31 cellular contexts compared by ENCODE assay signal in genomic region chr1:110689868-110690267, GRCh38. TPM values are rescaled to one million over a fixed set of nuclear protein-coding genes. Genes with fewer than 3 reads are reported as not detected.
DNase-seq lines count a peak whose midpoint lies in the region; ATAC-seq, FAIRE-seq and TF ChIP-seq lines count a peak whose summit lies in the region.
"Had no signal": no experiment of that assay in that cellular context is flagged by ENCODE, and none has a peak within 500 bp of the region (broad histone marks: within the 10 kb centered on the region; RNA-seq: fewer than 3 reads in every experiment).

No MANE protein-coding gene starts in this region.

- no peaks in the 10 kb centered on the region for H3K9me3 ChIP-seq in left lung
- H3K9me3 ChIP-seq in CD8-positive, alpha-beta memory T cell (ENCODE audit: low read length), result no peaks in the 10 kb centered on the region
- H3K9me3 ChIP-seq: A549; BE2C; BLaER1; BLaER1 treated with 17β-estradiol and CSF1 and Interleukin-3, amounts not matched to agents 10 nM and 100 nM; Caco-2 had no signal

- no peaks in the 10 kb centered on the region for H3K36me3 ChIP-seq in left lung
- no peaks in the 10 kb centered on the region for H3K36me3 ChIP-seq in CD8-positive, alpha-beta memory T cell (ENCODE audit: insufficient read depth, low read length)
- H3K36me3 ChIP-seq: BE2C; BLaER1; BLaER1 treated with 17β-estradiol and CSF1 and Interleukin-3, amounts not matched to agents 10 nM and 100 nM had no signal

- CTCF ChIA-PET in CD8-positive, alpha-beta memory T cell (lab: Charles Lee), result no interaction called here

- H3K4me3 Mint-ChIP-seq in CD8-positive, alpha-beta memory T cell, result no peak overlapping the region
- H3K4me3 Mint-ChIP-seq: B cell; CD4-positive, alpha-beta memory T cell; CD4-positive, alpha-beta T cell; CD4-positive, CD25-positive, alpha-beta regulatory T cell; CD8-positive, alpha-beta T cell had no signal

- H3K36me3 Mint-ChIP-seq in CD8-positive, alpha-beta memory T cell, result peaks cover 0 to 2% (median 0%) of the 10 kb centered on the region in 3 donors
- H3K36me3 Mint-ChIP-seq: CD4-positive, alpha-beta memory T cell; CD8-positive, alpha-beta T cell had no signal

- ATAC-seq in left lung, result peak; percentile 23
- ATAC-seq: A549; CD8-positive, alpha-beta T cell had no signal

- no peaks in the 10 kb centered on the region for H3K9me3 Mint-ChIP-seq in CD8-positive, alpha-beta memory T cell
- H3K9me3 Mint-ChIP-seq: CD4-positive, alpha-beta memory T cell; CD4-positive, alpha-beta T cell; CD8-positive, alpha-beta T cell had no signal

- H3K27me3 Mint-ChIP-seq in CD8-positive, alpha-beta memory T cell, result no peaks in the 10 kb centered on the region

- no peak overlapping the region for H3K27ac ChIP-seq in left lung
- no peak overlapping the region for H3K27ac ChIP-seq in CD8-positive, alpha-beta memory T cell (ENCODE audit: low read depth, low read length)
- H3K27ac ChIP-seq: 22Rv1; A549; BLaER1; BLaER1 treated with 17β-estradiol and CSF1 and Interleukin-3, amounts not matched to agents 10 nM and 100 nM; C4-2B had no signal

- peak; percentile 43 for FAIRE-seq in islet of Langerhans (lab: Jason Lieb, UNC)
- FAIRE-seq: A549, D721Med had no signal

- DNase-seq in left lung (no peak), NCI-H1092 (lab: John Stamatoyannopoulos, UW) (no peak)
- no peak for DNase-seq in CD8-positive, alpha-beta memory T cell
- DNase-seq: 8988T; ACHN; AML-193; BE2C; C1 segment of cervical spinal cord; Caco-2; Calu3; CD4-positive, alpha-beta memory T cell; CD4-positive, alpha-beta T cell; CD4-positive, CD25-positive, alpha-beta regulatory T cell; CD8-positive, alpha-beta T cell; COR-L47; DMS 273 treated with DMSO at 0.1 percent for 48 hours; DMS153; DMS53; DMS79; DMS79 treated with DMSO at 0.1 percent for 48 hours; DND-41; EL had no signal

- TF ChIP-seq CTCF in left lung (IDR thresholded peaks at IDR 0.05), result no peak

- POLR2A ChIA-PET in CD8-positive, alpha-beta memory T cell (lab: Charles Lee), result no interaction called here

- no peak overlapping the region for H3K4me3 ChIP-seq in left lung
- H3K4me3 ChIP-seq in CD8-positive, alpha-beta memory T cell (ENCODE audit: low read length), result no peak overlapping the region
- H3K4me3 ChIP-seq: A549; BLaER1; BLaER1 treated with 17β-estradiol and CSF1 and Interleukin-3, amounts not matched to agents 10 nM and 100 nM had no signal

- no peaks in the 10 kb centered on the region for H3K27me3 ChIP-seq in left lung
- H3K27me3 ChIP-seq in CD8-positive, alpha-beta memory T cell (ENCODE audit: insufficient read depth, low read length, poor library complexity, severe bottlenecking), result no peaks in the 10 kb centered on the region
- H3K27me3 ChIP-seq: BE2C; BLaER1; BLaER1 treated with 17β-estradiol and CSF1 and Interleukin-3, amounts not matched to agents 10 nM and 100 nM had no signal

- H3K27ac Mint-ChIP-seq in CD8-positive, alpha-beta memory T cell, result no peak overlapping the region
- H3K27ac Mint-ChIP-seq: B cell; CD4-positive, alpha-beta memory T cell; CD4-positive, alpha-beta T cell; CD4-positive, CD25-positive, alpha-beta regulatory T cell; CD8-positive, alpha-beta T cell had no signal

- H3K4me1 ChIP-seq in left lung, result no peaks in the 10 kb centered on the region
- no peaks in the 10 kb centered on the region for H3K4me1 ChIP-seq in CD8-positive, alpha-beta memory T cell (ENCODE audit: insufficient read depth, low read length)
- H3K4me1 ChIP-seq: A549, Caco-2 had no signal

- peaks cover 5 to 6% (median 5%) of the 10 kb centered on the region in 3 donors for H3K4me1 Mint-ChIP-seq in CD8-positive, alpha-beta memory T cell

- intact Hi-C loops in left lung (cut with DNase I), result no loop called here

RNA-seq across cellular contexts. Expression of gene KCNA3, which starts 15.1 kb away (rescaled TPM):
- 10 to 100 TPM in 1 of 2 donors, 1 to 10 TPM in 1; 8.6 to 11.3 TPM for total RNA-seq in left lung
- total RNA-seq in CD8-positive, alpha-beta memory T cell, result 10 to 100 TPM; 38.4 to 40.5 TPM
- polyA plus RNA-seq in CD8-positive, alpha-beta memory T cell, result 94.0 TPM
- total RNA-seq: A172, Caco-2, Calu3 had no signal
- polyA plus RNA-seq: A549 had no signal
